10 cellular contexts compared by ENCODE assay signal in the genomic region with DNA sequence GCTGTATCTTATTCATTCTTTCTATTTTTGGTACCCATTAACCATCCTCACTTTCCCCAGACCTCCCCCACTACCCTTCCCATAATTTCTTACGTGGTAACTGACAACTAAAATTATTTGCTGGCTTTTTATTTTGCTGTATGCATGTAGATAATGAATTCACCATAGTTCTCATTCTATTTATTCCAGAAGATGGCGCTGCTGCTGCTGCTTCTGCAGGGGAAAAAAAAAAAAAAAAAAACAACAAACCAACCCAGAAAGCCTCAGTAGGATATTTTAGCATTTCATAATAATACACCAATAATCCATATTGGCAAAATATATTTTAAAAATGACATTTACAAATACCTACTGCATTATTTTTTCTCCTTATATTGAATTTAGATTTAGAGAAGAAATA.
DNase-seq lines count a peak whose midpoint lies in the region; ATAC-seq and TF ChIP-seq lines count a peak whose summit lies in the region.
"Had no signal": no experiment of that assay in that cellular context is flagged by ENCODE, and none has a peak within 500 bp of the region (broad histone marks: within the 10 kb centered on the region; RNA-seq: fewer than 3 reads in every experiment).

No MANE protein-coding gene starts in this region.

- no peaks in the 10 kb centered on the region for H3K36me3 ChIP-seq in body of pancreas (replicated peaks in 1 of 2; ENCODE audit: insufficient read depth in 1 of 2, low read depth in 2 of 2)

- no peaks in the 10 kb centered on the region for H3K4me1 ChIP-seq in body of pancreas

- H3K27me3 ChIP-seq in body of pancreas = no peaks in the 10 kb centered on the region

- no peaks in the 10 kb centered on the region for H3K4me1 Mint-ChIP-seq in neural crest cell

- H3K4me3 Mint-ChIP-seq in neural crest cell = no peak overlapping the region

- peak; percentile 2 for DNase-seq in GM03348 (ENCODE audit: low spot score)
- DNase-seq in LNCaP clone FGC (ENCODE audit: low read depth) = no peak
- no peak for DNase-seq in body of pancreas
- no peak for DNase-seq in neural crest cell (ENCODE audit: low read depth, low spot score)
- DNase-seq in activated gamma-delta T cell treated with Interleukin-2 at 50 U/mL for 16 hours = no peak
- no peak for DNase-seq in T-helper 9 cell
- DNase-seq: activated CD4-positive, alpha-beta T cell treated with anti-CD3 and anti-CD28 coated beads for 1 hour; central memory CD4-positive, alpha-beta T cell; small intestine had no signal

- ATAC-seq in body of pancreas (no peak), GM18505 (IDR thresholded peaks at IDR 0.05; ENCODE audit: unreplicated experiment) (no peak)

- TF ChIP-seq CTCF in LNCaP clone FGC (IDR thresholded peaks at IDR 0.05; ENCODE audit: control insufficient read depth, extremely low read depth, insufficient read depth) = peak; percentile 40
- TF ChIP-seq CTCF in body of pancreas (IDR thresholded peaks at IDR 0.05) = peak; percentile 22 to 46 (median 33)
- TF ChIP-seq CTCF in neural crest cell (conservative IDR thresholded peaks at IDR 0.05) = peak; percentile 62

- H3K9me3 ChIP-seq in body of pancreas = no peaks in the 10 kb centered on the region

- H3K27ac ChIP-seq in body of pancreas = no peak overlapping the region

- H3K27ac Mint-ChIP-seq in neural crest cell (ENCODE audit: unreplicated experiment) = no peak overlapping the region

- H3K9me3 Mint-ChIP-seq in neural crest cell = no peaks in the 10 kb centered on the region

- no peak overlapping the region for H3K4me3 ChIP-seq in LNCaP clone FGC (ENCODE audit: low read depth, low read length)
- H3K4me3 ChIP-seq in body of pancreas = no peak overlapping the region

- no peak for TF ChIP-seq POLR2A in body of pancreas (IDR thresholded peaks at IDR 0.05)
- TF ChIP-seq POLR2A in GM18505 (IDR thresholded peaks at IDR 0.05; ENCODE audit: borderline replicate concordance, extremely low read depth, insufficient read depth, insufficient read length) = no peak

- no peaks in the 10 kb centered on the region for H3K36me3 Mint-ChIP-seq in neural crest cell (ENCODE audit: low read depth)

- intact Hi-C loops in body of pancreas (cut with DNase I) = no loop called here

- WGBS in body of pancreas, 2 donors = 2 to 3% methylated on average over 2 of the region's 2 CpGs

- H3K27me3 Mint-ChIP-seq in neural crest cell (ENCODE audit: low read depth) = no peaks in the 10 kb centered on the region
